ENCODE assay signal across 11 cellular contexts in the genomic region with DNA sequence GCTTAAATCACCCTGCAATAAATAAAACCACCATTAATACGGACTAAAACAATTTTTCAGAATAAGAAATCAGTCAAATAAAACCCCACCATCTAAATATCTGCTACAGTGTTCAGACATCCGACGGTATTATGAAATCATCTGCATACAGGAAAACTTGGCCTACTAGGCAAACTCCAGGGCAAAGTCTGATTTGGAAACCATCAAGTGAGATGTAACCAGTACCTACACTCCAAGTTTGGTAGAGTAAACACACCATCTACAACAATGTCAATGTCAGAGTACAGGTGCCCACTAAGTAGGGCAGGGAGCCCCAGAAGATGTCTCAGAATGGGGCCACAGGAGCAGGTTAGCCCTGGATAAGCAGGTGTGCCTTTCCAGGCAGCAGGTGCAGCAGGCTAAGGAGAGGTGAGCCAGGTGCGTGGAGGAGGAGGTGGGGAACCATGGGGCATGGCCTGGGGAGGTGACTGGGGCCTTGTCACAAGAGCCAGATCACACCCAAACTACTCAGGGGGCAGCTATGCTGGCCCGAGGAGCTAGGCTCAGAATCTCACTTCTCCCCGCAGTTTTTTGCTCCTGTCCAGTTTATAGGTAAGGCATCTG. TPM values are rescaled to one million over a fixed set of nuclear protein-coding genes. Genes with fewer than 3 reads are reported as not detected.
DNase-seq lines count a peak whose midpoint lies in the region; ATAC-seq and TF ChIP-seq lines count a peak whose summit lies in the region.
"Had no signal": no experiment of that assay in that cellular context is flagged by ENCODE, and none has a peak within 500 bp of the region (broad histone marks: within the 10 kb centered on the region; RNA-seq: fewer than 3 reads in every experiment).

No MANE protein-coding gene starts in this region.

- H3K36me3 Mint-ChIP-seq in WTC11: no peaks in the 10 kb centered on the region; the same call in 1 of the 2 replicates
- H3K36me3 Mint-ChIP-seq: naive B cell had no signal

- H3K27ac Mint-ChIP-seq in WTC11: 0 out of 2 replicates have a peak overlapping the region, but pooled peaks have one; percentile 10

- ATAC-seq in WTC11: no peak
- ATAC-seq in lower lobe of right lung: peak; percentile 12 to 13
- no peak for ATAC-seq in HG03139 (IDR thresholded peaks at IDR 0.05; ENCODE audit: unreplicated experiment)
- ATAC-seq: A549 had no signal

- H3K27me3 ChIP-seq in lower lobe of right lung (ENCODE audit: low read depth): no peaks in the 10 kb centered on the region

- no peak overlapping the region for H3K4me3 ChIP-seq in lower lobe of right lung
- H3K4me3 ChIP-seq: A549, K562 had no signal

- H3K9me3 ChIP-seq in lower lobe of right lung: no peaks in the 10 kb centered on the region
- H3K9me3 ChIP-seq: A549 had no signal

- no peaks in the 10 kb centered on the region for H3K9me3 Mint-ChIP-seq in WTC11
- H3K9me3 Mint-ChIP-seq: naive B cell had no signal

- CTCF ChIA-PET in WTC11 (lab: Charles Lee): interaction anchor here (1.0 to 1.2 kb wide), 2 partner anchors 51 to 228 kb away, joined by 3 to 4 read pairs; no protein-coding TSS in a partner anchor

- H3K27ac ChIP-seq in lower lobe of right lung (peak overlapping the region; percentile 61), temporal lobe (ENCODE audit: low read depth, low read length) (peak overlapping the region; percentile 47)
- H3K27ac ChIP-seq: A549 had no signal

- peak; percentile 37 for DNase-seq in NCI-H2196 (lab: John Stamatoyannopoulos, UW; ENCODE audit: unreplicated experiment)
- no peak for DNase-seq in NCI-H2196 treated with DMSO at 0.1 percent for 48 hours (lab: John Stamatoyannopoulos, UW; ENCODE audit: unreplicated experiment)
- no peak for DNase-seq in WTC11 (ENCODE audit: low spot score)
- no peak for DNase-seq in lower lobe of right lung
- no peak for DNase-seq in LoVo (ENCODE audit: low spot score)
- no peak for DNase-seq in NCI-H2227 (lab: John Stamatoyannopoulos, UW; ENCODE audit: unreplicated experiment)
- DNase-seq: naive B cell had no signal

- H3K4me1 ChIP-seq in lower lobe of right lung: peaks cover 97% of the 10 kb centered on the region

- intact Hi-C loops in lower lobe of right lung (cut with DNase I): no loop called here

- no peak overlapping the region for H3K4me3 Mint-ChIP-seq in WTC11
- H3K4me3 Mint-ChIP-seq: naive B cell had no signal

- no peaks in the 10 kb centered on the region for H3K36me3 ChIP-seq in lower lobe of right lung

- no peaks in the 10 kb centered on the region for H3K27me3 Mint-ChIP-seq in WTC11 (ENCODE audit: low read depth)
- H3K27me3 Mint-ChIP-seq: naive B cell had no signal

- TF ChIP-seq CTCF in WTC11 (IDR thresholded peaks at IDR 0.05) (no peak), lower lobe of right lung (IDR thresholded peaks at IDR 0.05) (no peak)

- POLR2A ChIA-PET in WTC11 (lab: Charles Lee): interaction anchor here (0.6 kb wide), 1 partner anchor 8 kb away, joined by 3 read pairs; no protein-coding TSS in a partner anchor

- H3K4me1 Mint-ChIP-seq in WTC11: peaks cover 31% of the 10 kb centered on the region

TF ChIP-seq in WTC11, 78 proteins besides CTCF, POLR2A, EP300 and RAD21:
- TF ChIP-seq SP1 (CRISPR knock-in tag; conservative IDR thresholded peaks at IDR 0.05) (no peak), ZNF232 (CRISPR knock-in tag; IDR thresholded peaks at IDR 0.05) (no peak), SMAD3 (CRISPR knock-in tag; IDR thresholded peaks at IDR 0.05; ENCODE audit: borderline replicate concordance) (no peak), PRDM15 (CRISPR knock-in tag; IDR thresholded peaks at IDR 0.05) (no peak)

RNA-seq across cellular contexts. Expression of gene CAPZB, which starts 59.6 kb away (rescaled TPM):
- 348 to 380 TPM (median 363 TPM) in 3 replicates for total RNA-seq in WTC11 (2021)
- total RNA-seq in lower lobe of right lung: 236 TPM
- total RNA-seq in temporal lobe: 40.3 TPM

Comparison
In these comparisons a context has a peak if more than half of its experiments do, and no peak if none do; other contexts are left out.
1. ATAC-seq: peak in lower lobe of right lung (2 of 2); none in WTC11 (single experiment) and HG03139 (single experiment).